ENCODE assay signal across 28 cellular contexts in genomic region chr16:81575307-81575706, GRCh38.
"Had no signal": no experiment of that assay in that cellular context is flagged by ENCODE, and none has a peak within 500 bp of the region (broad histone marks: within the 10 kb centered on the region; RNA-seq: fewer than 3 reads in every experiment).

No MANE protein-coding gene starts in this region.

- DNase-seq: activated CD4-positive, alpha-beta T cell treated with anti-CD3 and anti-CD28 coated beads, Interleukin-2, amount 10 ng/mL, durations not matched to agents 24 days and 14 days; activated CD4-positive, alpha-beta T cell treated with anti-CD3 and anti-CD28 coated beads, Interleukin-2, amount 50 U/mL, for 4 hours; activated CD8-positive, alpha-beta T cell treated with anti-CD3 and anti-CD28 coated beads for 36 hours; activated effector memory CD4-positive, alpha-beta T cell treated with anti-CD3 and anti-CD28 coated beads, Interleukin-2, amount 50 U/mL, for 16 hours; activated naive CD4-positive, alpha-beta T cell; activated naive CD4-positive, alpha-beta T cell treated with anti-CD3 and anti-CD28 coated beads, Interleukin-2, amount 50 U/mL, for 16 hours; activated naive CD8-positive, alpha-beta T cell treated with anti-CD3 and anti-CD28 coated beads for 36 hours; activated T-cell treated with anti-CD3 and anti-CD28 coated beads, Interleukin-2, amount 50 U/mL, for 1 hour; activated T-cell treated with anti-CD3 and anti-CD28 coated beads, Interleukin-2, amount 50 U/mL, for 72 hours; amniotic stem cell; aorta; NCI-H1105; NCI-H1417 treated with DMSO at 0.1 percent for 48 hours; NCI-H187 treated with DMSO at 0.1 percent for 48 hours; NCI-H2081; NCI-H226; NCI-H446 treated with DMSO at 0.1 percent for 48 hours; NCI-H524; Peyer's patch; RPMI8226; SHP77 treated with DMSO at 0.1 percent for 48 hours; SK-N-SH had no signal

- FAIRE-seq: TTC549 had no signal

- H3K9me3 ChIP-seq: Peyer's patch, SJSA1, SK-N-SH had no signal

- H3K27ac ChIP-seq: cardiac muscle cell, Peyer's patch, SJSA1 had no signal

- H3K27ac Mint-ChIP-seq: activated CD4-positive, alpha-beta T cell treated with anti-CD3 and anti-CD28 coated beads, Interleukin-2, amount 10 ng/mL, durations not matched to agents 24 days and 14 days; activated CD8-positive, alpha-beta T cell treated with anti-CD3 and anti-CD28 coated beads for 36 hours; activated naive CD8-positive, alpha-beta T cell treated with anti-CD3 and anti-CD28 coated beads for 36 hours; activated T-cell treated with anti-CD3 and anti-CD28 coated beads, Interleukin-2, amount 50 U/mL, for 72 hours; activated T-helper 17 cell treated with anti-CD3 and anti-CD28 coated beads, Interleukin-2, amount 50 U/mL, for 72 hours; T-helper 1 cell treated with Interleukin-12 subunit alpha and Interleukin-12 subunit beta and Interleukin-4 antibody, amounts not matched to agents 30 μg/mL and 1 μg/mL, for 36 hours; T-helper 2 cell treated with Interferon-gamma antibody and Interleukin-4, amounts not matched to agents 5 μg/mL and 100 μg/mL, for 36 hours had no signal

- H3K36me3 ChIP-seq: cardiac muscle cell, Peyer's patch, SJSA1 had no signal

- H3K27me3 ChIP-seq: cardiac muscle cell, Peyer's patch, SJSA1 had no signal

- H3K4me2 ChIP-seq: SK-N-SH had no signal

- H3K36me3 Mint-ChIP-seq: activated naive CD8-positive, alpha-beta T cell treated with anti-CD3 and anti-CD28 coated beads for 36 hours had no signal

- H3K4me1 Mint-ChIP-seq: activated CD4-positive, alpha-beta T cell treated with anti-CD3 and anti-CD28 coated beads, Interleukin-2, amount 10 ng/mL, durations not matched to agents 24 days and 14 days; activated T-helper 17 cell treated with anti-CD3 and anti-CD28 coated beads, Interleukin-2, amount 50 U/mL, for 72 hours had no signal

- ATAC-seq: activated CD8-positive, alpha-beta T cell treated with anti-CD3 and anti-CD28 coated beads for 36 hours; activated T-cell treated with anti-CD3 and anti-CD28 coated beads, Interleukin-2, amount 50 U/mL, for 72 hours; activated T-helper 17 cell treated with anti-CD3 and anti-CD28 coated beads, Interleukin-2, amount 50 U/mL, for 72 hours had no signal

- H3K9me3 Mint-ChIP-seq: activated CD4-positive, alpha-beta T cell treated with anti-CD3 and anti-CD28 coated beads, Interleukin-2, amount 10 ng/mL, durations not matched to agents 24 days and 14 days; activated CD8-positive, alpha-beta T cell treated with anti-CD3 and anti-CD28 coated beads for 36 hours; activated naive CD8-positive, alpha-beta T cell treated with anti-CD3 and anti-CD28 coated beads for 36 hours; activated T-cell treated with anti-CD3 and anti-CD28 coated beads, Interleukin-2, amount 50 U/mL, for 72 hours; activated T-helper 17 cell treated with anti-CD3 and anti-CD28 coated beads, Interleukin-2, amount 50 U/mL, for 72 hours; T-helper 1 cell treated with Interleukin-12 subunit alpha and Interleukin-12 subunit beta and Interleukin-4 antibody, amounts not matched to agents 30 μg/mL and 1 μg/mL, for 36 hours; T-helper 2 cell treated with Interferon-gamma antibody and Interleukin-4, amounts not matched to agents 5 μg/mL and 100 μg/mL, for 36 hours had no signal

- H3K27me3 Mint-ChIP-seq: activated CD4-positive, alpha-beta T cell treated with anti-CD3 and anti-CD28 coated beads, Interleukin-2, amount 10 ng/mL, durations not matched to agents 24 days and 14 days; activated CD8-positive, alpha-beta T cell treated with anti-CD3 and anti-CD28 coated beads for 36 hours; activated naive CD8-positive, alpha-beta T cell treated with anti-CD3 and anti-CD28 coated beads for 36 hours; activated T-helper 17 cell treated with anti-CD3 and anti-CD28 coated beads, Interleukin-2, amount 50 U/mL, for 72 hours had no signal

- H3K4me3 ChIP-seq: cardiac muscle cell, Peyer's patch, SJSA1 had no signal

- H3K9ac ChIP-seq: SK-N-SH had no signal

- H3K4me3 Mint-ChIP-seq: activated CD4-positive, alpha-beta T cell treated with anti-CD3 and anti-CD28 coated beads, Interleukin-2, amount 10 ng/mL, durations not matched to agents 24 days and 14 days; activated CD8-positive, alpha-beta T cell treated with anti-CD3 and anti-CD28 coated beads for 36 hours; activated naive CD8-positive, alpha-beta T cell treated with anti-CD3 and anti-CD28 coated beads for 36 hours; activated T-cell treated with anti-CD3 and anti-CD28 coated beads, Interleukin-2, amount 50 U/mL, for 72 hours; activated T-helper 17 cell treated with anti-CD3 and anti-CD28 coated beads, Interleukin-2, amount 50 U/mL, for 72 hours; T-helper 1 cell treated with Interleukin-12 subunit alpha and Interleukin-12 subunit beta and Interleukin-4 antibody, amounts not matched to agents 30 μg/mL and 1 μg/mL, for 36 hours; T-helper 2 cell treated with Interferon-gamma antibody and Interleukin-4, amounts not matched to agents 5 μg/mL and 100 μg/mL, for 36 hours had no signal

- H3K4me1 ChIP-seq: SJSA1 had no signal
